9 cellular contexts compared by ENCODE assay signal in genomic region chr3:141659821-141660597, GRCh38.
DNase-seq lines count a peak whose midpoint lies in the region; ATAC-seq and TF ChIP-seq lines count a peak whose summit lies in the region.
"Had no signal": no experiment of that assay in that cellular context is flagged by ENCODE, and none has a peak within 500 bp of the region (broad histone marks: within the 10 kb centered on the region; RNA-seq: fewer than 3 reads in every experiment).

No MANE protein-coding gene starts in this region.

- no peaks in the 10 kb centered on the region for H3K9me3 ChIP-seq in Peyer's patch

- peak overlapping the region in 2 of 4 donors; percentile 5 to 22 for H3K27ac ChIP-seq in Peyer's patch
- no peak overlapping the region for H3K27ac ChIP-seq in substantia nigra (ENCODE audit: low read depth, low read length, poor library complexity, severe bottlenecking)
- H3K27ac ChIP-seq: epithelial cell of prostate had no signal

- peaks cover 0 to 13% (median 3%) of the 10 kb centered on the region in 4 donors for H3K4me1 ChIP-seq in Peyer's patch

- DNase-seq in 8988T: peak; percentile 46
- DNase-seq in ELF-1 (ENCODE audit: low read depth, low spot score): peak; percentile 69
- DNase-seq in Peyer's patch: peak in 2 of 3 donors; percentile 57 to 62
- DNase-seq in ecto neural progenitor cell (ENCODE audit: low spot score): peak; percentile 80
- DNase-seq in lung microvascular endothelial cell (ENCODE audit: low read depth in 2 of 2): peak; percentile 22 to 37
- DNase-seq in substantia nigra (lab: John Stamatoyannopoulos, UW): peak in 42 of 49 donors; percentile 4 to 68 (median 40)
- DNase-seq in middle frontal gyrus (ENCODE audit: extremely low spot score, low spot score): no peak

- peak overlapping the region; percentile 12 to 58 (median 41) for H3K4me3 ChIP-seq in Peyer's patch

- TF ChIP-seq POLR2A in Peyer's patch (IDR thresholded peaks at IDR 0.05): no peak

- ATAC-seq in HG03108 (IDR thresholded peaks at IDR 0.05; ENCODE audit: unreplicated experiment): no peak

- H3K36me3 ChIP-seq in Peyer's patch: no peaks in the 10 kb centered on the region

- no peak for TF ChIP-seq CTCF in Peyer's patch (IDR thresholded peaks at IDR 0.05)

- H3K27me3 ChIP-seq in Peyer's patch: peaks cover 0 to 12% of the 10 kb centered on the region in 2 donors
